Comparison of ENCODE assay signal across 9 cellular contexts in the genomic region with DNA sequence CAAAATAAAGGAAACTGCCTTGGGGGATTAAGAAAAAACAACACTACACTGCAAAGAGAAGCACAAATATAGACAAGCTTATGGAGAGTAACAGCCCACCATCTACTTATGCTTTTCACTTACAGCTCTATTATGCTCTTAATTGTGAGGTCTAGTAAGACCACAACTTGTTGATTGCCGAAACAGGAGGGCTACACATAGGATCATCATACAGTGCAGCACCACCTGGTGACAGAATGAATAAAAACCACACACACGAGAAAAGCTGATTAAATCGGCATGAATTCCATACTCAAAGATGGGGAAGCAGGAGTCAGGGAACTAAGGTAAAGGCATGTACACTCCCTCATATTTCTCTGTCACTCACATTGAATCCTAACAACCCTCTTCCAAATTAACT.
DNase-seq lines count a peak whose midpoint lies in the region; ATAC-seq lines count a peak whose summit lies in the region.
"Had no signal": no experiment of that assay in that cellular context is flagged by ENCODE, and none has a peak within 500 bp of the region (broad histone marks: within the 10 kb centered on the region; RNA-seq: fewer than 3 reads in every experiment).

No MANE protein-coding gene starts in this region.

- no peak overlapping the region for H3K9ac ChIP-seq in endocrine pancreas (ENCODE audit: control insufficient read depth, insufficient read depth, low read length)

- DNase-seq in NCI-H1417 (lab: John Stamatoyannopoulos, UW) (peak in 2 of 3 experiments; percentile 20 to 59), NCI-H1417 treated with DMSO at 0.1 percent for 48 hours (lab: John Stamatoyannopoulos, UW) (no peak), NCI-H2227 treated with DMSO at 0.1 percent for 48 hours (lab: John Stamatoyannopoulos, UW) (peak; percentile 62), pulmonary artery endothelial cell (ENCODE audit: low read depth, low spot score) (peak; percentile 11), SKM-1 treated with dmso at 0.1 percent for 144 hours (lab: John Stamatoyannopoulos, UW; ENCODE audit: unreplicated experiment) (no peak)
- DNase-seq: naive B cell had no signal

- ATAC-seq in HG03378 (IDR thresholded peaks at IDR 0.05; ENCODE audit: unreplicated experiment) (no peak), HG03097 (IDR thresholded peaks at IDR 0.05; ENCODE audit: low FRiP score, unreplicated experiment) (no peak)

- no peaks in the 10 kb centered on the region for H3K36me3 ChIP-seq in endocrine pancreas (ENCODE audit: control insufficient read depth, insufficient read depth, low read length)

- H3K4me1 ChIP-seq in endocrine pancreas (ENCODE audit: control insufficient read depth, insufficient read depth, low read length), result no peaks in the 10 kb centered on the region

- no peaks in the 10 kb centered on the region for H3K27me3 ChIP-seq in endocrine pancreas (ENCODE audit: control insufficient read depth, insufficient read depth, low read length)

- H3K9me3 ChIP-seq in endocrine pancreas (ENCODE audit: control insufficient read depth, low read length), result no peaks in the 10 kb centered on the region

- H3K4me3 ChIP-seq in endocrine pancreas (ENCODE audit: control insufficient read depth, insufficient read depth, low read length), result peak overlapping the region; percentile 42

Comparison
In these comparisons a context has a peak if more than half of its experiments do, and no peak if none do; other contexts are left out.
1. DNase-seq: peak in NCI-H1417 (2 of 3), NCI-H2227 treated with DMSO at 0.1 percent for 48 hours (single experiment) and pulmonary artery endothelial cell (single experiment); none in NCI-H1417 treated with DMSO at 0.1 percent for 48 hours (single experiment) and SKM-1 treated with dmso at 0.1 percent for 144 hours (single experiment).